ENCODE assay signal across 4 cellular contexts in genomic region chr1:95614197-95614596, GRCh38.
"Had no signal": no experiment of that assay in that cellular context is flagged by ENCODE, and none has a peak within 500 bp of the region (broad histone marks: within the 10 kb centered on the region; RNA-seq: fewer than 3 reads in every experiment).

No MANE protein-coding gene starts in this region.

- H3K9me3 Mint-ChIP-seq: GM23338, H9 had no signal

- H3K27ac Mint-ChIP-seq: GM23338, IgD-negative memory B cell had no signal

- H3K36me3 Mint-ChIP-seq: IgD-negative memory B cell had no signal

- ATAC-seq: GM23338 had no signal

- H2AFZ ChIP-seq: GM23338 had no signal

- H3K4me2 ChIP-seq: GM23338 had no signal

- H3K4me1 Mint-ChIP-seq: IgD-negative memory B cell had no signal

- H3K4me3 Mint-ChIP-seq: GM23338, H9, IgD-negative memory B cell had no signal

- DNase-seq: H9, HCEC 1CT had no signal

- H3K4me3 ChIP-seq: GM23338 had no signal
